In the genomic region with DNA sequence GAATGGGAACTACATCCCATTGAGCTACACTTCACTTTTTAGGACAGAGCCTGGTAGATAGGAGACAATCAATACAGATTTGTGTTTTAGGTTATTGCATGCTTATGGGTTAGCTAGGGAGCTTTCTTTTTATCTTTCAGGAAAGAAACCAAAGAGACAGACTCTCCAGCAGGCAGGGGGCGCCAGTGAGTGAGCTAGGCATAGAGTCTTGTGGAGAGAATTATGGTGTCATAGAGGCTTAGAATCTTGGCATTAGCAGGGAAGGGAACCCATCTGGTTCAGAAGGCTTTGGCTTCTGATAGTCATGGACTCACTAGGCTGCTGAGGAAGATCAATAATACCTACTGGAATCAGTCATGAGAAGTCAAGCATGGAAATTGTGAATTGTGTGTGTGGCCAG, we compare ENCODE assay signal across 12 cellular contexts. TPM values are rescaled to one million over a fixed set of nuclear protein-coding genes. Genes with fewer than 3 reads are reported as not detected.
DNase-seq lines count a peak whose midpoint lies in the region; ATAC-seq and TF ChIP-seq lines count a peak whose summit lies in the region.
"Had no signal": no experiment of that assay in that cellular context is flagged by ENCODE, and none has a peak within 500 bp of the region (broad histone marks: within the 10 kb centered on the region; RNA-seq: fewer than 3 reads in every experiment).

A gene with protein sequence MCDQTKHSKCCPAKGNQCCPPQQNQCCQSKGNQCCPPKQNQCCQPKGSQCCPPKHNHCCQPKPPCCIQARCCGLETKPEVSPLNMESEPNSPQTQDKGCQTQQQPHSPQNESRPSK (plus strand): TSS at position 281 of the 400 bp plus-strand sequence. CDS start 6,101 bp downstream, outside the sequence.

- H3K27me3 ChIP-seq in GM23338 (ENCODE audit: insufficient read depth) = no peaks in the 10 kb centered on the region
- H3K27me3 ChIP-seq: tibial nerve had no signal

- H3K79me2 ChIP-seq in GM23338 (replicated peaks; ENCODE audit: insufficient read depth) = no peaks in the 10 kb centered on the region

- no peaks in the 10 kb centered on the region for H4K20me1 ChIP-seq in GM23338 (replicated peaks; ENCODE audit: insufficient read depth)

- H3K27ac Mint-ChIP-seq in GM23338 (0 out of 2 replicates have a peak within 1 kb of the TSS, but pooled peaks have one; percentile 59), mesothelial cell of epicardium (no peak within 1 kb of the TSS)

- H3K9me2 ChIP-seq in GM23338 (ENCODE audit: insufficient read depth) = 0 out of 2 replicates have a peak, but pooled peaks cover 6% of the 10 kb centered on the region

- H3K4me2 ChIP-seq in GM23338 = no peak within 1 kb of the TSS

- H2AFZ ChIP-seq in GM23338 = no peak within 1 kb of the TSS

- DNase-seq in DMS 273 (lab: John Stamatoyannopoulos, UW; ENCODE audit: unreplicated experiment) = peak; percentile 31
- DNase-seq in DMS 273 treated with DMSO at 0.1 percent for 48 hours (lab: John Stamatoyannopoulos, UW) = no peak
- DNase-seq in GM23338 (ENCODE audit: low spot score) = peak; percentile 79
- no peak for DNase-seq in mesothelial cell of epicardium (ENCODE audit: low spot score in 2 of 2, unreplicated experiment in 2 of 2)
- DNase-seq in foreskin melanocyte = no peak
- no peak for DNase-seq in NCI-H1105 (lab: John Stamatoyannopoulos, UW)
- DNase-seq: 8988T had no signal

- H3K4me3 Mint-ChIP-seq in GM23338 = no peak within 1 kb of the TSS
- no peak within 1 kb of the TSS for H3K4me3 Mint-ChIP-seq in mesothelial cell of epicardium

- H3K27ac ChIP-seq in GM23338 (ENCODE audit: low read depth) = no peak within 1 kb of the TSS
- H3K27ac ChIP-seq in VCaP = no peak within 1 kb of the TSS
- H3K27ac ChIP-seq: tibial nerve had no signal

- peak; percentile 73 to 87 for TF ChIP-seq CTCF in GM23338 (conservative IDR thresholded peaks at IDR 0.05; ENCODE audit: low read depth in 2 of 2)
- 0 out of 2 replicates have a peak, but pooled peaks have one; percentile 14 for TF ChIP-seq CTCF in VCaP (conservative IDR thresholded peaks at IDR 0.05)
- TF ChIP-seq CTCF in mesothelial cell of epicardium (IDR thresholded peaks at IDR 0.05; ENCODE audit: unreplicated experiment) = peak; percentile 16

- no peaks in the 10 kb centered on the region; the same call in 2 of the 3 replicates for H3K9me3 Mint-ChIP-seq in GM23338
- H3K9me3 Mint-ChIP-seq in mesothelial cell of epicardium = peaks cover 39% of the 10 kb centered on the region

- no peaks in the 10 kb centered on the region for H3K4me1 ChIP-seq in GM23338 (ENCODE audit: insufficient read depth)
- H3K4me1 ChIP-seq: tibial nerve had no signal

- H3K4me1 Mint-ChIP-seq in GM23338 (no peaks in the 10 kb centered on the region), mesothelial cell of epicardium (peaks cover 2% of the 10 kb centered on the region)

- H3K27me3 Mint-ChIP-seq in GM23338 (ENCODE audit: insufficient read depth, low read depth, poor library complexity) = peaks cover 6% of the 10 kb centered on the region
- H3K27me3 Mint-ChIP-seq in mesothelial cell of epicardium (ENCODE audit: low read depth) = no peaks in the 10 kb centered on the region

- no peaks in the 10 kb centered on the region for H3F3A ChIP-seq in GM23338 (replicated peaks; ENCODE audit: low read depth)

- peaks cover 3% of the 10 kb centered on the region; the same call in 1 of the 3 replicates for H3K36me3 Mint-ChIP-seq in GM23338 (ENCODE audit: low read depth)
- H3K36me3 Mint-ChIP-seq in mesothelial cell of epicardium = no peaks in the 10 kb centered on the region

- no peak within 1 kb of the TSS for H3K4me3 ChIP-seq in GM23338
- H3K4me3 ChIP-seq: tibial nerve had no signal

- H3K36me3 ChIP-seq in GM23338 (ENCODE audit: insufficient read depth) = no peaks in the 10 kb centered on the region
- H3K36me3 ChIP-seq: tibial nerve had no signal

- ATAC-seq in GM23338 (peak; percentile 45), HG03039 (IDR thresholded peaks at IDR 0.05; ENCODE audit: unreplicated experiment) (no peak)

TF ChIP-seq in GM23338, 12 proteins besides CTCF, POLR2A, EP300 and RAD21 (continues in another document):
- no peak for TF ChIP-seq POLR2AphosphoS5 (IDR thresholded peaks at IDR 0.05; ENCODE audit: low read depth)
- TF ChIP-seq, protein P1, sequence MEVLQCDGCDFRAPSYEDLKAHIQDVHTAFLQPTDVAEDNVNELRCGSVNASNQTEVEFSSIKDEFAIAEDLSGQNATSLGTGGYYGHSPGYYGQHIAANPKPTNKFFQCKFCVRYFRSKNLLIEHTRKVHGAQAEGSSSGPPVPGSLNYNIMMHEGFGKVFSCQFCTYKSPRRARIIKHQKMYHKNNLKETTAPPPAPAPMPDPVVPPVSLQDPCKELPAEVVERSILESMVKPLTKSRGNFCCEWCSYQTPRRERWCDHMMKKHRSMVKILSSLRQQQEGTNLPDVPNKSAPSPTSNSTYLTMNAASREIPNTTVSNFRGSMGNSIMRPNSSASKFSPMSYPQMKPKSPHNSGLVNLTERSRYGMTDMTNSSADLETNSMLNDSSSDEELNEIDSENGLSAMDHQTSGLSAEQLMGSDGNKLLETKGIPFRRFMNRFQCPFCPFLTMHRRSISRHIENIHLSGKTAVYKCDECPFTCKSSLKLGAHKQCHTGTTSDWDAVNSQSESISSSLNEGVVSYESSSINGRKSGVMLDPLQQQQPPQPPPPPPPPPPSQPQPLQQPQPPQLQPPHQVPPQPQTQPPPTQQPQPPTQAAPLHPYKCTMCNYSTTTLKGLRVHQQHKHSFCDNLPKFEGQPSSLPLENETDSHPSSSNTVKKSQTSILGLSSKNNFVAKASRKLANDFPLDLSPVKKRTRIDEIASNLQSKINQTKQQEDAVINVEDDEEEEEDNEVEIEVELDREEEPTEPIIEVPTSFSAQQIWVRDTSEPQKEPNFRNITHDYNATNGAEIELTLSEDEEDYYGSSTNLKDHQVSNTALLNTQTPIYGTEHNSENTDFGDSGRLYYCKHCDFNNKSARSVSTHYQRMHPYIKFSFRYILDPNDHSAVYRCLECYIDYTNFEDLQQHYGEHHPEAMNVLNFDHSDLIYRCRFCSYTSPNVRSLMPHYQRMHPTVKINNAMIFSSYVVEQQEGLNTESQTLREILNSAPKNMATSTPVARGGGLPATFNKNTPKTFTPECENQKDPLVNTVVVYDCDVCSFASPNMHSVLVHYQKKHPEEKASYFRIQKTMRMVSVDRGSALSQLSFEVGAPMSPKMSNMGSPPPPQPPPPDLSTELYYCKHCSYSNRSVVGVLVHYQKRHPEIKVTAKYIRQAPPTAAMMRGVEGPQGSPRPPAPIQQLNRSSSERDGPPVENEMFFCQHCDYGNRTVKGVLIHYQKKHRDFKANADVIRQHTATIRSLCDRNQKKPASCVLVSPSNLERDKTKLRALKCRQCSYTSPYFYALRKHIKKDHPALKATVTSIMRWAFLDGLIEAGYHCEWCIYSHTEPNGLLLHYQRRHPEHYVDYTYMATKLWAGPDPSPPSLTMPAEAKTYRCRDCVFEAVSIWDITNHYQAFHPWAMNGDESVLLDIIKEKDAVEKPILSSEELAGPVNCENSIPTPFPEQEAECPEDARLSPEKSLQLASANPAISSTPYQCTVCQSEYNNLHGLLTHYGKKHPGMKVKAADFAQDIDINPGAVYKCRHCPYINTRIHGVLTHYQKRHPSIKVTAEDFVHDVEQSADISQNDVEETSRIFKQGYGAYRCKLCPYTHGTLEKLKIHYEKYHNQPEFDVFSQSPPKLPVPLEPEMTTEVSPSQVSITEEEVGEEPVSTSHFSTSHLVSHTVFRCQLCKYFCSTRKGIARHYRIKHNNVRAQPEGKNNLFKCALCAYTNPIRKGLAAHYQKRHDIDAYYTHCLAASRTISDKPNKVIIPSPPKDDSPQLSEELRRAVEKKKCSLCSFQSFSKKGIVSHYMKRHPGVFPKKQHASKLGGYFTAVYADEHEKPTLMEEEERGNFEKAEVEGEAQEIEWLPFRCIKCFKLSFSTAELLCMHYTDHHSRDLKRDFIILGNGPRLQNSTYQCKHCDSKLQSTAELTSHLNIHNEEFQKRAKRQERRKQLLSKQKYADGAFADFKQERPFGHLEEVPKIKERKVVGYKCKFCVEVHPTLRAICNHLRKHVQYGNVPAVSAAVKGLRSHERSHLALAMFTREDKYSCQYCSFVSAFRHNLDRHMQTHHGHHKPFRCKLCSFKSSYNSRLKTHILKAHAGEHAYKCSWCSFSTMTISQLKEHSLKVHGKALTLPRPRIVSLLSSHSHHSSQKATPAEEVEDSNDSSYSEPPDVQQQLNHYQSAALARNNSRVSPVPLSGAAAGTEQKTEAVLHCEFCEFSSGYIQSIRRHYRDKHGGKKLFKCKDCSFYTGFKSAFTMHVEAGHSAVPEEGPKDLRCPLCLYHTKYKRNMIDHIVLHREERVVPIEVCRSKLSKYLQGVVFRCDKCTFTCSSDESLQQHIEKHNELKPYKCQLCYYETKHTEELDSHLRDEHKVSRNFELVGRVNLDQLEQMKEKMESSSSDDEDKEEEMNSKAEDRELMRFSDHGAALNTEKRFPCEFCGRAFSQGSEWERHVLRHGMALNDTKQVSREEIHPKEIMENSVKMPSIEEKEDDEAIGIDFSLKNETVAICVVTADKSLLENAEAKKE (CRISPR knock-in tag; IDR thresholded peaks at IDR 0.05) = no peak
- TF ChIP-seq JUNB (IDR thresholded peaks at IDR 0.05; ENCODE audit: unreplicated experiment) = no peak
- no peak for TF ChIP-seq EZH2phosphoT487 (IDR thresholded peaks at IDR 0.05; ENCODE audit: unreplicated experiment)
- TF ChIP-seq CREB1 (CRISPR knock-in tag; IDR thresholded peaks at IDR 0.05; ENCODE audit: low read depth) = no peak
- no peak for TF ChIP-seq STAT1 (IDR thresholded peaks at IDR 0.05; ENCODE audit: unreplicated experiment)

RNA-seq across cellular contexts. Expression of the gene that starts here (rescaled TPM):
- total RNA-seq in GM23338 (2014; rRNA removed; shearing (Covaris generic)) = not detected in 2 replicates
- not detected in 2 replicates for polyA plus RNA-seq in GM23338 (2016; fragmentation: Nextera tagmentation; extraction: Ambion mirVana)
- total RNA-seq in mesothelial cell of epicardium = not detected in 3 replicates
- total RNA-seq: kidney epithelial cell, omental fat pad, tibial nerve had no signal

Comparison
In these comparisons a context has a peak if more than half of its experiments do, and no peak if none do; other contexts are left out.
1. Peak in DNase-seq and ATAC-seq in GM23338; RNA of the gene not detected or under 1 TPM.
2. CTCF ChIP-seq: peak in every context shown above with its lines; median percentile 80 in GM23338; 16 in mesothelial cell of epicardium; 14 in VCaP.